17 cellular contexts compared by ENCODE assay signal in genomic region chr6:8953310-8953709, GRCh38.
"Had no signal": no experiment of that assay in that cellular context is flagged by ENCODE, and none has a peak within 500 bp of the region (broad histone marks: within the 10 kb centered on the region; RNA-seq: fewer than 3 reads in every experiment).

No MANE protein-coding gene starts in this region.

- H3K4me1 Mint-ChIP-seq: immature natural killer cell, memory B cell had no signal

- ATAC-seq: esophagus mucosa; heart left ventricle; lower lobe of right lung; natural killer cell treated with Interleukin-12 subunit alpha and Interleukin-12 subunit beta and Interleukin-15 and Interleukin-18, amount 100 ng/mL, for 72 hours; pancreas; right cardiac atrium had no signal

- H3K4me3 Mint-ChIP-seq: immature natural killer cell; memory B cell; natural killer cell treated with Interleukin-12 subunit alpha and Interleukin-12 subunit beta and Interleukin-15 and Interleukin-18, amount 100 ng/mL, for 72 hours had no signal

- H3K4me3 ChIP-seq: heart left ventricle, left ventricle myocardium inferior, lower lobe of right lung, pancreas, smooth muscle cell had no signal

- H3K36me3 Mint-ChIP-seq: immature natural killer cell; memory B cell; natural killer cell treated with Interleukin-12 subunit alpha and Interleukin-12 subunit beta and Interleukin-15 and Interleukin-18, amount 100 ng/mL, for 72 hours had no signal

- H3K27me3 ChIP-seq: heart left ventricle, pancreas had no signal

- H3K27ac ChIP-seq: heart left ventricle, left ventricle myocardium inferior, lower lobe of right lung, pancreas had no signal

- H3K27me3 Mint-ChIP-seq: memory B cell; natural killer cell treated with Interleukin-12 subunit alpha and Interleukin-12 subunit beta and Interleukin-15 and Interleukin-18, amount 100 ng/mL, for 72 hours; progenitor cell of endocrine pancreas had no signal

- H3K9me3 Mint-ChIP-seq: memory B cell; natural killer cell treated with Interleukin-12 subunit alpha and Interleukin-12 subunit beta and Interleukin-15 and Interleukin-18, amount 100 ng/mL, for 72 hours had no signal

- DNase-seq: effector memory CD4-positive, alpha-beta T cell; heart left ventricle; hippocampal formation; immature natural killer cell; left ventricle myocardium inferior; lower lobe of right lung; midbrain; occipital lobe; pancreas; right cardiac atrium; stimulated activated CD4-positive, alpha-beta T cell treated with anti-CD3 and anti-CD28 coated beads, Interleukin-2, amount 100 ng/mL, for 48 hours; stimulated activated naive CD4-positive, alpha-beta T cell treated with Interleukin-2 at 50 U/mL for 16 hours had no signal

- H3K27ac Mint-ChIP-seq: immature natural killer cell; memory B cell; natural killer cell treated with Interleukin-12 subunit alpha and Interleukin-12 subunit beta and Interleukin-15 and Interleukin-18, amount 100 ng/mL, for 72 hours; progenitor cell of endocrine pancreas had no signal

- H3K4me1 ChIP-seq: heart left ventricle, left ventricle myocardium inferior, lower lobe of right lung, pancreas had no signal

- H3K4me2 ChIP-seq: smooth muscle cell had no signal

- H3K9me3 ChIP-seq: heart left ventricle, left ventricle myocardium inferior, lower lobe of right lung, pancreas had no signal

- H3K36me3 ChIP-seq: heart left ventricle, left ventricle myocardium inferior, lower lobe of right lung, pancreas had no signal
